In the genomic region with DNA sequence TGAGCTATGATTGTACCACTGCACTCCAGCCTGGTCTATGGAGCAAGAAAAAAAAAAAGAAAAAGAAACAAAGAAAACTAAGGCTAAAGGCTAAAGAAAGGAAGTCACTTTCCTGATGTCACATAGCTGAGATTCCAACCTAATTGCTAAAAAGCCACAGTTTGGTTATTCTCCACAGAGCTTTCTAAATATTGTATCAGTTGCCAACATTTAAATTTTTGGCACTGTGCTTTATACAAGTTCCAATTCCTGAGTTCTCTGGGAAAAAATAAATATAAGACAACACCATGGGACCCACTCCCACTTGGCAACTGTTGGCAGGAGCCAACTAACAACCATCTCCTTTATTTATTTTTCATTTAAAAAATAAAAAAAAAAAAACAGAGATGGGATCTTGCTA, we compare ENCODE assay signal across 12 cellular contexts. TPM values are rescaled to one million over a fixed set of nuclear protein-coding genes. Genes with fewer than 3 reads are reported as not detected.
DNase-seq lines count a peak whose midpoint lies in the region; ATAC-seq and TF ChIP-seq lines count a peak whose summit lies in the region.
"Had no signal": no experiment of that assay in that cellular context is flagged by ENCODE, and none has a peak within 500 bp of the region (broad histone marks: within the 10 kb centered on the region; RNA-seq: fewer than 3 reads in every experiment).

No MANE protein-coding gene starts in this region.

- no peak overlapping the region for H2BK12ac ChIP-seq in neuronal stem cell (ENCODE audit: low read length)

- no peaks in the 10 kb centered on the region for H4K20me1 ChIP-seq in smooth muscle cell (ENCODE audit: low read depth)

- H3K9ac ChIP-seq in smooth muscle cell (ENCODE audit: low read depth), result no peak overlapping the region
- H3K9ac ChIP-seq in neuronal stem cell (ENCODE audit: low read depth, low read length, poor library complexity), result no peak overlapping the region

- H3K36me3 ChIP-seq in smooth muscle cell (ENCODE audit: low read depth) (no peaks in the 10 kb centered on the region), neuronal stem cell (replicated peaks in 1 of 2; ENCODE audit: control insufficient read depth in 2 of 2, insufficient read depth in 2 of 2, low read length in 2 of 2) (peaks cover 2 to 5% of the 10 kb centered on the region in 2 donors)

- H2BK5ac ChIP-seq in neuronal stem cell (ENCODE audit: low read length), result no peak overlapping the region

- H3K23ac ChIP-seq in neuronal stem cell (ENCODE audit: low read depth, low read length, poor library complexity), result no peak overlapping the region

- H3K27ac ChIP-seq in smooth muscle cell (ENCODE audit: low read depth) (peak overlapping the region; percentile 69), neuronal stem cell (replicated peaks; ENCODE audit: low read length) (no peak overlapping the region)

- H3K4ac ChIP-seq in neuronal stem cell (ENCODE audit: low read length), result no peak overlapping the region

- TF ChIP-seq CTCF in fibroblast of pulmonary artery (IDR thresholded peaks at IDR 0.05; ENCODE audit: low read length, missing control alignments) (no peak), smooth muscle cell (IDR thresholded peaks at IDR 0.05; ENCODE audit: borderline replicate concordance, insufficient read depth, poor library complexity, severe bottlenecking) (no peak)

- H2BK15ac ChIP-seq in neuronal stem cell (ENCODE audit: low read length), result no peak overlapping the region

- no peaks in the 10 kb centered on the region for H3F3A ChIP-seq in smooth muscle cell (ENCODE audit: low read depth)

- peak overlapping the region; percentile 19 for H3K4me2 ChIP-seq in smooth muscle cell
- no peak overlapping the region for H3K4me2 ChIP-seq in neuronal stem cell (ENCODE audit: insufficient read depth, low read length, poor library complexity, severe bottlenecking)

- in situ Hi-C loops in Caki2 (cut with HindIII; ENCODE audit: low pct_unique_long_range_greater_than_20kb, low sequenced_read_pairs), result no loop called here

- no peaks in the 10 kb centered on the region for H3K27me3 ChIP-seq in smooth muscle cell (ENCODE audit: low read depth)
- peaks cover 0 to 4% (median 0%) of the 10 kb centered on the region in 3 experiments for H3K27me3 ChIP-seq in neuronal stem cell (ENCODE audit: control insufficient read depth in 3 of 3, insufficient read depth in 3 of 3, low read depth in 1 of 3, low read length in 3 of 3)
- H3K27me3 ChIP-seq: right lobe of liver had no signal

- H3K9me3 ChIP-seq in smooth muscle cell (replicated peaks; ENCODE audit: low read depth) (no peaks in the 10 kb centered on the region), neuronal stem cell (replicated peaks in 1 of 2; ENCODE audit: control insufficient read depth in 2 of 2, insufficient read depth in 1 of 2, low read depth in 1 of 2, low read length in 2 of 2) (no peaks in the 10 kb centered on the region)
- H3K9me3 ChIP-seq: right lobe of liver had no signal

- H2AFZ ChIP-seq in smooth muscle cell (ENCODE audit: low read depth) (no peak overlapping the region), neuronal stem cell (ENCODE audit: low read length) (no peak overlapping the region)

- H2BK120ac ChIP-seq in neuronal stem cell (ENCODE audit: low read depth, low read length), result no peak overlapping the region

- H3K4me1 ChIP-seq in smooth muscle cell (ENCODE audit: low read depth), result no peaks in the 10 kb centered on the region
- no peaks in the 10 kb centered on the region for H3K4me1 ChIP-seq in neuronal stem cell (ENCODE audit: control insufficient read depth in 2 of 2, insufficient read depth in 1 of 2, low read depth in 1 of 2, low read length in 2 of 2)

- ATAC-seq in GM18858 (IDR thresholded peaks at IDR 0.05; ENCODE audit: unreplicated experiment), result no peak
- ATAC-seq: right lobe of liver had no signal

- H4K91ac ChIP-seq in neuronal stem cell (ENCODE audit: low read depth, low read length, poor library complexity), result no peak overlapping the region

- H3K18ac ChIP-seq in neuronal stem cell (ENCODE audit: low read length), result no peak overlapping the region

- no peak overlapping the region for H3K14ac ChIP-seq in neuronal stem cell (ENCODE audit: low read length)

- H4K8ac ChIP-seq in neuronal stem cell (ENCODE audit: low read depth, low read length), result no peak overlapping the region

- DNase-seq in Caki2 (ENCODE audit: low read depth) (peak; percentile 75), RPMI7951 (ENCODE audit: low read depth) (peak; percentile 89), fibroblast of pulmonary artery (ENCODE audit: low read depth) (peak; percentile 73), smooth muscle cell (lab: John Stamatoyannopoulos, UW; ENCODE audit: unreplicated experiment) (no peak), OCI-M2 (lab: John Stamatoyannopoulos, UW; ENCODE audit: unreplicated experiment) (no peak), NK-92 (lab: John Stamatoyannopoulos, UW; ENCODE audit: unreplicated experiment) (no peak), neuronal stem cell (ENCODE audit: low spot score) (no peak)
- DNase-seq: activated CD4-positive, alpha-beta T cell treated with anti-CD3 and anti-CD28 coated beads, Interleukin-2, amount 50 U/mL, for 1 hour; midbrain; NCI-H82; right lobe of liver had no signal

- H3K4me3 ChIP-seq in fibroblast of pulmonary artery (replicated peaks; ENCODE audit: low read depth, low read length), result no peak overlapping the region
- no peak overlapping the region for H3K4me3 ChIP-seq in smooth muscle cell
- H3K4me3 ChIP-seq in neuronal stem cell (ENCODE audit: low read length in 2 of 2), result no peak overlapping the region
- H3K4me3 ChIP-seq: right lobe of liver had no signal

- H3K79me1 ChIP-seq in neuronal stem cell (ENCODE audit: low read depth, low read length), result no peaks in the 10 kb centered on the region

- H3K79me2 ChIP-seq in smooth muscle cell (ENCODE audit: low read depth), result no peaks in the 10 kb centered on the region

- H2AK5ac ChIP-seq in neuronal stem cell (ENCODE audit: low read depth, low read length), result no peak overlapping the region

RNA-seq across cellular contexts. Expression of a gene that starts 11.2 kb away (rescaled TPM):
- total RNA-seq in Caki2 (2014; rRNA removed; shearing (Covaris generic); ENCODE audit: low replicate concordance), result 0.78 and 2.6 TPM in 2 replicates
- total RNA-seq in RPMI7951 (2014; rRNA removed; shearing (Covaris generic)), result 1.3 and 1.8 TPM in 2 replicates
- 12.7 and 20.6 TPM in 2 replicates for total RNA-seq in smooth muscle cell
- polyA plus RNA-seq in smooth muscle cell, result 17.9 and 36.9 TPM in 2 replicates
- 0.59 TPM for polyA plus RNA-seq in neuronal stem cell (2013, experiment 1 of 2)
- polyA plus RNA-seq in neuronal stem cell (2013, experiment 2 of 2), result 0.68 TPM

RNA-seq across cellular contexts. Expression of a gene that starts 27.9 kb away (rescaled TPM):
- total RNA-seq in Caki2 (2014; rRNA removed; shearing (Covaris generic); ENCODE audit: low replicate concordance), result 36.3 and 38.9 TPM in 2 replicates
- total RNA-seq in RPMI7951 (2014; rRNA removed; shearing (Covaris generic)), result 12.1 and 12.8 TPM in 2 replicates
- total RNA-seq in smooth muscle cell, result 7.2 and 8.9 TPM in 2 replicates
- polyA plus RNA-seq in smooth muscle cell, result 8.6 and 17.4 TPM in 2 replicates
- 8.0 TPM for polyA plus RNA-seq in neuronal stem cell (2013, experiment 1 of 2)
- 7.9 TPM for polyA plus RNA-seq in neuronal stem cell (2013, experiment 2 of 2)

RNA-seq across cellular contexts. Expression of a gene that starts 50.4 kb away (rescaled TPM):
- total RNA-seq in Caki2 (2014; rRNA removed; shearing (Covaris generic); ENCODE audit: low replicate concordance), result 206 and 293 TPM in 2 replicates
- 232 and 297 TPM in 2 replicates for total RNA-seq in RPMI7951 (2014; rRNA removed; shearing (Covaris generic))
- total RNA-seq in smooth muscle cell, result 45.4 and 61.1 TPM in 2 replicates
- 57.6 and 61.4 TPM in 2 replicates for polyA plus RNA-seq in smooth muscle cell
- polyA plus RNA-seq in neuronal stem cell (2013, experiment 1 of 2), result 14.2 TPM
- 13.9 TPM for polyA plus RNA-seq in neuronal stem cell (2013, experiment 2 of 2)

RNA-seq across cellular contexts. Expression of a gene that starts 56.4 kb away (rescaled TPM):
- not detected in 2 replicates for total RNA-seq in Caki2 (2014; rRNA removed; shearing (Covaris generic); ENCODE audit: low replicate concordance)
- 0.20 TPM in 1 of 2 replicates, not detected in the other for total RNA-seq in RPMI7951 (2014; rRNA removed; shearing (Covaris generic))
- total RNA-seq in smooth muscle cell, result 0.18 TPM in 1 of 2 replicates, not detected in the other
- 1.7 and 2.4 TPM in 2 replicates for polyA plus RNA-seq in smooth muscle cell
- 0.29 TPM for polyA plus RNA-seq in neuronal stem cell (2013, experiment 1 of 2)
- 0.21 TPM for polyA plus RNA-seq in neuronal stem cell (2013, experiment 2 of 2)

Comparison
In these comparisons a context has a peak if more than half of its experiments do, and no peak if none do; other contexts are left out.
1. DNase-seq: peak in Caki2 (single experiment), RPMI7951 (single experiment) and fibroblast of pulmonary artery (single experiment); none in smooth muscle cell (single experiment), OCI-M2 (single experiment), NK-92 (single experiment) and neuronal stem cell (single experiment).